Comparison of ENCODE assay signal across 1 cellular context in genomic region chr2:120005834-120006521, GRCh38.
TF ChIP-seq lines count a peak whose summit lies in the region.

No MANE protein-coding gene starts in this region.

TF ChIP-seq in H1, 55 proteins besides CTCF, POLR2A, EP300 and RAD21 (continued from another document):
- TF ChIP-seq ZNF274 (IDR thresholded peaks at IDR 0.05; ENCODE audit: borderline replicate concordance, extremely low read depth, low read length), result no peak
